ENCODE assay signal across 8 cellular contexts in genomic region chr4:107896158-107896645, GRCh38. TPM values are rescaled to one million over a fixed set of nuclear protein-coding genes. Genes with fewer than 3 reads are reported as not detected.
DNase-seq lines count a peak whose midpoint lies in the region; ATAC-seq, FAIRE-seq and TF ChIP-seq lines count a peak whose summit lies in the region.

No MANE protein-coding gene starts in this region.

- FAIRE-seq in urothelium cell line (lab: Jason Lieb, UNC): no peak

- DNase-seq in left cardiac atrium: no peak
- DNase-seq in cardiac septum (ENCODE audit: low spot score): no peak
- DNase-seq in iris pigment epithelial cell (ENCODE audit: low read depth): peak; percentile 98
- peak; percentile 82 for DNase-seq in urothelium cell line (ENCODE audit: low spot score)
- no peak for DNase-seq in Kasumi-1 (lab: John Stamatoyannopoulos, UW)
- no peak for DNase-seq in stimulated activated CD8-positive, alpha-beta memory T cell treated with anti-CD3 and anti-CD28 coated beads, Interleukin-4, amount 100 ng/mL, for 48 hours

- ATAC-seq in left cardiac atrium (peak; percentile 68 to 96), SK-N-SH treated with all-trans-retinoic acid at 6 μM for 48 hours (peak; percentile 30; the same call in 2 of the 3 replicates), HG02852 (IDR thresholded peaks at IDR 0.05; ENCODE audit: unreplicated experiment) (no peak)

- intact Hi-C loops in left cardiac atrium (cut with DNase I): loop anchor here (5.0 to 10.0 kb wide), 2 partner anchors 69 to 71 kb away; partner anchors contain the start of gene SGMS2 (in 1 of the 2)
- intact Hi-C loops in cardiac septum (cut with DNase I): loop anchor here (5.0 kb wide), 1 partner anchor 44 kb away; no protein-coding TSS in a partner anchor

TF ChIP-seq in SK-N-SH treated with all-trans-retinoic acid at 6 μM for 48 hours, 23 proteins besides CTCF, POLR2A, EP300 and RAD21:
- TF ChIP-seq ZNF8 (CRISPR knock-in tag; IDR thresholded peaks at IDR 0.05) (no peak), SNAI2 (CRISPR knock-in tag; IDR thresholded peaks at IDR 0.05) (no peak), ZC3H10 (CRISPR knock-in tag; IDR thresholded peaks at IDR 0.05) (no peak)

RNA-seq across cellular contexts. Expression of gene CYP2U1, which starts 35.1 kb away (rescaled TPM):
- total RNA-seq in left cardiac atrium (10 to 100 TPM in 1 of 2 donors, 1 to 10 TPM in 1; 9.4 to 10.8 TPM), cardiac septum (10.8 TPM)

Comparison
In these comparisons a context has a peak if more than half of its experiments do, and no peak if none do; other contexts are left out.
1. DNase-seq: peak in iris pigment epithelial cell (single experiment) and urothelium cell line (single experiment); none in left cardiac atrium (single experiment), cardiac septum (single experiment), Kasumi-1 (0 of 2) and stimulated activated CD8-positive, alpha-beta memory T cell treated with anti-CD3 and anti-CD28 coated beads, Interleukin-4, amount 100 ng/mL, for 48 hours (single experiment).